ENCODE assay signal across 8 cellular contexts in genomic region chr15:32956006-32956405, GRCh38.
DNase-seq lines count a peak whose midpoint lies in the region; ATAC-seq, FAIRE-seq and TF ChIP-seq lines count a peak whose summit lies in the region.

No MANE protein-coding gene starts in this region.

- no peak for FAIRE-seq in RCC 7860 (lab: Jason Lieb, UNC)

- ATAC-seq in GM18870 (IDR thresholded peaks at IDR 0.05; ENCODE audit: unreplicated experiment) (no peak), GM21526 (IDR thresholded peaks at IDR 0.05; ENCODE audit: low FRiP score, unreplicated experiment) (no peak)

- no peaks in the 10 kb centered on the region for H3K36me3 ChIP-seq in H7 (replicated peaks; ENCODE audit: control insufficient read depth, insufficient read depth, low read length)

- no peak overlapping the region for H3K4me3 ChIP-seq in AG10803 (ENCODE audit: low read length)
- no peak overlapping the region for H3K4me3 ChIP-seq in H7 (ENCODE audit: insufficient read depth, low read depth, low read length)
- no peak overlapping the region for H3K4me3 ChIP-seq in fibroblast of villous mesenchyme (ENCODE audit: low read depth, low read length)
- H3K4me3 ChIP-seq in skeletal muscle cell (ENCODE audit: low read depth, low read length) = no peak overlapping the region

- TF ChIP-seq CTCF in AG10803 (conservative IDR thresholded peaks at IDR 0.05; ENCODE audit: low read length) = peak; percentile 86
- TF ChIP-seq CTCF in fibroblast of villous mesenchyme (IDR thresholded peaks at IDR 0.05; ENCODE audit: insufficient read depth, low read depth, low read length) = peak; percentile 71

- H3K27me3 ChIP-seq in H7 (ENCODE audit: control insufficient read depth, insufficient read depth, low read length) = no peaks in the 10 kb centered on the region

- DNase-seq in AG10803 (ENCODE audit: low read depth) (peak; percentile 92), H7 (peak; percentile 44), RCC 7860 (ENCODE audit: low spot score) (peak; percentile 36), fibroblast of villous mesenchyme (ENCODE audit: low read depth) (peak; percentile 68), skeletal muscle cell (ENCODE audit: low read depth) (peak; percentile 71)
- no peak for DNase-seq in activated T-cell treated with anti-CD3 and anti-CD28 coated beads, Interleukin-2, amount 50 U/mL, for 48 hours

Comparison
In these comparisons a context has a peak if more than half of its experiments do, and no peak if none do; other contexts are left out.
1. DNase-seq: peak in AG10803 (single experiment), H7 (single experiment), RCC 7860 (single experiment), fibroblast of villous mesenchyme (single experiment) and skeletal muscle cell (single experiment); none in activated T-cell treated with anti-CD3 and anti-CD28 coated beads, Interleukin-2, amount 50 U/mL, for 48 hours (0 of 2).